11 cellular contexts compared by ENCODE assay signal in genomic region chr13:20713014-20713376, GRCh38. TPM values are rescaled to one million over a fixed set of nuclear protein-coding genes. Genes with fewer than 3 reads are reported as not detected.
A peak's percentile ranks its signal among the peaks of the same experiment; 100 is the strongest.
DNase-seq lines count a peak whose midpoint lies in the region; ATAC-seq and TF ChIP-seq lines count a peak whose summit lies in the region.
"Had no signal": no experiment of that assay in that cellular context is flagged by ENCODE, and none has a peak within 500 bp of the region (broad histone marks: within the 10 kb centered on the region; RNA-seq: fewer than 3 reads in every experiment).

No MANE protein-coding gene starts in this region.

- no peak for TF ChIP-seq CTCF in left ventricle myocardium inferior (IDR thresholded peaks at IDR 0.05; ENCODE audit: borderline replicate concordance)
- TF ChIP-seq CTCF in brain (conservative IDR thresholded peaks at IDR 0.05): no peak
- no peak for TF ChIP-seq CTCF in mucosa of descending colon (IDR thresholded peaks at IDR 0.05)

- H3K4me1 Mint-ChIP-seq in brain: peaks cover 64% of the 10 kb centered on the region
- peaks cover 8% of the 10 kb centered on the region for H3K4me1 Mint-ChIP-seq in activated CD4-positive, alpha-beta memory T cell treated with anti-CD3 and anti-CD28 coated beads, Interleukin-2, amount 10 ng/mL, durations not matched to agents 7 days and 5 days

- intact Hi-C loops in left ventricle myocardium inferior (cut with micrococcal nuclease) (loop anchor here (5.0 to 10.0 kb wide), 2 partner anchors 114 to 218 kb away; no protein-coding TSS in a partner anchor), Right ventricle myocardium inferior (cut with DNase I) (loop anchor here (2.0 to 10.0 kb wide), 6 partner anchors 59 to 218 kb away; partner anchors contain the start of genes EEF1AKMT1 and XPO4), aorta (cut with DNase I) (loop anchor here (2.0 to 5.0 kb wide), 4 partner anchors 59 to 212 kb away; partner anchors contain the start of genes EEF1AKMT1 (in 2 of the 2) and IFT88 (in 1 of the 2)), mucosa of descending colon (cut with DNase I, micrococcal nuclease) (loop anchor here (5.0 to 10.0 kb wide), 2 partner anchors 114 to 212 kb away; no protein-coding TSS in a partner anchor)

- peaks cover 0 to 4% (median 0%) of the 10 kb centered on the region in 5 experiments for H3K9me3 Mint-ChIP-seq in brain
- H3K9me3 Mint-ChIP-seq in activated CD4-positive, alpha-beta memory T cell treated with anti-CD3 and anti-CD28 coated beads, Interleukin-2, amount 10 ng/mL, durations not matched to agents 7 days and 5 days: no peaks in the 10 kb centered on the region
- H3K9me3 Mint-ChIP-seq: dendritic cell treated with granulocyte-macrophage colony-stimulating factor and Interleukin-4, amounts not matched to agents 40 ng/mL and 50 ng/mL, for 4 days had no signal

- peak overlapping the region in 3 of 5 experiments; percentile 5 to 57 (median 55) for H3K27ac Mint-ChIP-seq in brain
- H3K27ac Mint-ChIP-seq in activated CD4-positive, alpha-beta memory T cell treated with anti-CD3 and anti-CD28 coated beads, Interleukin-2, amount 10 ng/mL, durations not matched to agents 7 days and 5 days: no peak overlapping the region
- H3K27ac Mint-ChIP-seq: dendritic cell treated with granulocyte-macrophage colony-stimulating factor and Interleukin-4, amounts not matched to agents 40 ng/mL and 50 ng/mL, for 4 days had no signal

- H3K27me3 Mint-ChIP-seq in brain: peaks cover 3% of the 10 kb centered on the region
- H3K27me3 Mint-ChIP-seq in activated CD4-positive, alpha-beta memory T cell treated with anti-CD3 and anti-CD28 coated beads, Interleukin-2, amount 10 ng/mL, durations not matched to agents 7 days and 5 days: peaks cover 12% of the 10 kb centered on the region

- H3K27me3 ChIP-seq in left ventricle myocardium inferior (ENCODE audit: low read depth) (no peaks in the 10 kb centered on the region), aorta (ENCODE audit: control insufficient read depth in 1 of 2, insufficient read depth in 2 of 2, low read length in 1 of 2) (no peaks in the 10 kb centered on the region)

- H3K4me3 Mint-ChIP-seq in brain: peak overlapping the region in 4 of 5 experiments; percentile 3 to 61 (median 52)
- no peak overlapping the region for H3K4me3 Mint-ChIP-seq in activated CD4-positive, alpha-beta memory T cell treated with anti-CD3 and anti-CD28 coated beads, Interleukin-2, amount 10 ng/mL, durations not matched to agents 7 days and 5 days
- H3K4me3 Mint-ChIP-seq: dendritic cell treated with granulocyte-macrophage colony-stimulating factor and Interleukin-4, amounts not matched to agents 40 ng/mL and 50 ng/mL, for 4 days had no signal

- peak overlapping the region; percentile 52 for H3K4me3 ChIP-seq in left ventricle myocardium inferior
- peak overlapping the region; percentile 9 to 38 for H3K4me3 ChIP-seq in aorta (ENCODE audit: low read length in 2 of 2)
- no peak overlapping the region for H3K4me3 ChIP-seq in mucosa of descending colon

- H3K4me1 ChIP-seq in left ventricle myocardium inferior (peaks cover 32% of the 10 kb centered on the region), aorta (ENCODE audit: control insufficient read depth in 1 of 2, insufficient read depth in 2 of 2, low read length in 2 of 2) (peaks cover 0 to 3% of the 10 kb centered on the region in 2 donors), mucosa of descending colon (ENCODE audit: low read depth) (no peaks in the 10 kb centered on the region)

- 13 to 14% methylated on average over 11 of the region's 11 CpGs for WGBS in aorta, 2 donors

- DNase-seq in left ventricle myocardium inferior (no peak), Right ventricle myocardium inferior (ENCODE audit: missing footprints) (no peak), mesenteric fat pad (ENCODE audit: low spot score) (peak; percentile 33), aorta (no peak), mucosa of descending colon (no peak)
- no peak for DNase-seq in activated CD4-positive, alpha-beta memory T cell treated with anti-CD3 and anti-CD28 coated beads, Interleukin-2, amount 10 ng/mL, durations not matched to agents 7 days and 5 days
- DNase-seq: GOT3 had no signal

- H3K36me3 ChIP-seq in left ventricle myocardium inferior: no peaks in the 10 kb centered on the region
- no peaks in the 10 kb centered on the region for H3K36me3 ChIP-seq in aorta (ENCODE audit: control insufficient read depth in 1 of 2, insufficient read depth in 2 of 2, low read length in 1 of 2)
- no peaks in the 10 kb centered on the region for H3K36me3 ChIP-seq in mucosa of descending colon (ENCODE audit: low read depth)

- POLR2A ChIA-PET in activated CD4-positive, alpha-beta memory T cell treated with anti-CD3 and anti-CD28 coated beads, Interleukin-2, amount 10 ng/mL, durations not matched to agents 7 days and 5 days (lab: Charles Lee): no interaction called here

- H3K9me3 ChIP-seq in left ventricle myocardium inferior (replicated peaks): no peaks in the 10 kb centered on the region
- no peaks in the 10 kb centered on the region for H3K9me3 ChIP-seq in aorta (ENCODE audit: control insufficient read depth, low read length)
- H3K9me3 ChIP-seq in mucosa of descending colon: no peaks in the 10 kb centered on the region

- peak overlapping the region; percentile 80 for H3K27ac ChIP-seq in left ventricle myocardium inferior (replicated peaks)
- no peak overlapping the region for H3K27ac ChIP-seq in aorta (ENCODE audit: low read depth in 1 of 2, low read length in 2 of 2)
- H3K27ac ChIP-seq: C4-2B had no signal

- H3K36me3 Mint-ChIP-seq in brain: no peaks in the 10 kb centered on the region
- H3K36me3 Mint-ChIP-seq in activated CD4-positive, alpha-beta memory T cell treated with anti-CD3 and anti-CD28 coated beads, Interleukin-2, amount 10 ng/mL, durations not matched to agents 7 days and 5 days (ENCODE audit: low read depth): no peaks in the 10 kb centered on the region

- ATAC-seq in Right ventricle myocardium inferior (no peak), aorta (ENCODE audit: low FRiP score) (no peak), GM18520 (IDR thresholded peaks at IDR 0.05; ENCODE audit: unreplicated experiment) (no peak), mucosa of descending colon (no peak)

- CTCF ChIA-PET in activated CD4-positive, alpha-beta memory T cell treated with anti-CD3 and anti-CD28 coated beads, Interleukin-2, amount 10 ng/mL, durations not matched to agents 7 days and 5 days (lab: Charles Lee): interaction anchor here (0.6 to 1.9 kb wide), 3 partner anchors 12 to 213 kb away, joined by 3 to 4 read pairs (median 4); no protein-coding TSS in a partner anchor

RNA-seq across cellular contexts. Expression of gene IL17D, which starts 9.5 kb away (rescaled TPM):
- total RNA-seq in left ventricle myocardium inferior: 1.2 TPM
- 0.62 TPM for total RNA-seq in Right ventricle myocardium inferior
- polyA plus RNA-seq in brain (ENCODE audit: insufficient read depth, low read depth, low replicate concordance): 17.0 TPM
- 2.2 TPM for total RNA-seq in mesenteric fat pad
- total RNA-seq in aorta: 1 to 10 TPM; 3.0 to 9.2 TPM
- 1 to 10 TPM; 2.9 to 5.5 TPM for polyA plus RNA-seq in aorta
- 1 to 10 TPM in 1 of 3 donors, under 1 TPM in 2; 0.41 to 1.5 (median 0.41) TPM for total RNA-seq in mucosa of descending colon
- not detected for total RNA-seq in activated CD4-positive, alpha-beta memory T cell treated with anti-CD3 and anti-CD28 coated beads, Interleukin-2, amount 10 ng/mL, durations not matched to agents 7 days and 5 days
